ENCODE assay signal across 26 cellular contexts in the genomic region with DNA sequence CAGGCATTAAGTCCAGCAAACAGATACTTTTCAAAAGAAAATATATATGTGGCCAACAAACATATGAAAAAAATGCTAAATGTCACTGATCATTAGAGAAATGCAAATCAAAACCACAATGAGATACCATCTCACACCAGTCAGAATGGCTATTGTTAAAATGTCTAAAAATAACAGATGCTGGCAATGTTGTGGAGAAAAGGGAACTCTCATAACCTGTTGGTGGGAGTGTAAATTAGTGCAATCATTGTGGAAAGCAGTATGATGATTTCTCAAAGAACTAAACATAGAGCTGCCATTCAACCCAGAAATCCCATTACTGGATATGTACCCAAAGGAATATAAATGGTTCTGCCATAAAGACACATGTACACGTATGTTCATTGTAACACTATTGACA.
DNase-seq lines count a peak whose midpoint lies in the region; ATAC-seq lines count a peak whose summit lies in the region.
"Had no signal": no experiment of that assay in that cellular context is flagged by ENCODE, and none has a peak within 500 bp of the region (broad histone marks: within the 10 kb centered on the region; RNA-seq: fewer than 3 reads in every experiment).

No MANE protein-coding gene starts in this region.

- ATAC-seq in GM18867 (IDR thresholded peaks at IDR 0.05; ENCODE audit: unreplicated experiment) (peak; percentile 67), GM21529 (IDR thresholded peaks at IDR 0.05; ENCODE audit: unreplicated experiment) (peak; percentile 52), HG03432 (IDR thresholded peaks at IDR 0.05; ENCODE audit: unreplicated experiment) (peak; percentile 57), GM18858 (IDR thresholded peaks at IDR 0.05; ENCODE audit: unreplicated experiment) (no peak)
- ATAC-seq: activated CD4-positive, alpha-beta T cell treated with anti-CD3 and anti-CD28 coated beads for 36 hours; K562; left cardiac atrium; sciatic nerve; stimulated activated naive CD8-positive, alpha-beta T cell treated with anti-CD3 and anti-CD28 coated beads, Interleukin-15, Interleukin-2, amounts not matched to agents 100 U/mL and 50 U/mL, for 24 hours; T-helper 17 cell had no signal

- DNase-seq in NCI-H2227 (lab: John Stamatoyannopoulos, UW; ENCODE audit: unreplicated experiment): no peak
- DNase-seq in NCI-H82 treated with DMSO at 0.1 percent for 48 hours (lab: John Stamatoyannopoulos, UW; ENCODE audit: unreplicated experiment): no peak
- DNase-seq in activated naive CD4-positive, alpha-beta T cell (lab: John Stamatoyannopoulos, UW): no peak
- DNase-seq: activated CD4-positive, alpha-beta T cell treated with anti-CD3 and anti-CD28 coated beads for 36 hours; activated CD8-positive, alpha-beta memory T cell treated with anti-CD3 and anti-CD28 coated beads for 24 hours; activated T-cell treated with anti-CD3 and anti-CD28 coated beads, Interleukin-2, amount 50 U/mL, for 24 hours; CD4-positive, alpha-beta T cell; DMS153; effector CD8-positive, alpha-beta T cell; H7; head of caudate nucleus; left cardiac atrium; mammary epithelial cell; MV-4-11; NCI-H1694; NCI-H2171 treated with DMSO at 0.1 percent for 48 hours; NCI-H774; posterior cingulate gyrus; stimulated activated naive CD8-positive, alpha-beta T cell treated with anti-CD3 and anti-CD28 coated beads, Interleukin-15, Interleukin-2, amounts not matched to agents 100 U/mL and 50 U/mL, for 24 hours; T-helper 17 cell had no signal
